Comparison of ENCODE assay signal across 8 cellular contexts in genomic region chr2:237689569-237690131, GRCh38.
DNase-seq lines count a peak whose midpoint lies in the region; ATAC-seq and TF ChIP-seq lines count a peak whose summit lies in the region.

No MANE protein-coding gene starts in this region.

- peak overlapping the region; percentile 98 for H3K27ac Mint-ChIP-seq in CD4-positive, alpha-beta T cell
- no peak overlapping the region for H3K27ac Mint-ChIP-seq in nephron

- no peak for ATAC-seq in CD4-positive, alpha-beta T cell (ENCODE audit: poor library complexity)
- no peak for ATAC-seq in GM21737 (IDR thresholded peaks at IDR 0.05; ENCODE audit: unreplicated experiment)

- no peaks in the 10 kb centered on the region for H3K36me3 ChIP-seq in effector memory CD4-positive, alpha-beta T cell (ENCODE audit: control insufficient read depth, insufficient read depth, low read length)
- no peaks in the 10 kb centered on the region for H3K36me3 ChIP-seq in H7 (replicated peaks; ENCODE audit: control insufficient read depth, insufficient read depth, low read length)
- H3K36me3 ChIP-seq in SJCRH30, result peaks cover 7% of the 10 kb centered on the region

- H3K27me3 ChIP-seq in CD4-positive, alpha-beta T cell (ENCODE audit: control insufficient read depth, insufficient read depth, low read length), result no peaks in the 10 kb centered on the region
- no peaks in the 10 kb centered on the region for H3K27me3 ChIP-seq in effector memory CD4-positive, alpha-beta T cell (replicated peaks; ENCODE audit: control insufficient read depth, insufficient read depth, low read length, poor library complexity, severe bottlenecking)
- H3K27me3 ChIP-seq in H7 (ENCODE audit: control insufficient read depth, insufficient read depth, low read length), result no peaks in the 10 kb centered on the region
- H3K27me3 ChIP-seq in SJCRH30, result no peaks in the 10 kb centered on the region

- peaks cover 56% of the 10 kb centered on the region for H3K4me1 ChIP-seq in effector memory CD4-positive, alpha-beta T cell (ENCODE audit: control insufficient read depth, insufficient read depth, low read length, poor library complexity, severe bottlenecking)
- H3K4me1 ChIP-seq in SJCRH30, result peaks cover 19% of the 10 kb centered on the region

- CTCF ChIA-PET in CD4-positive, alpha-beta T cell (lab: Charles Lee), result interaction anchor here (1.1 to 15.5 kb wide), 3 partner anchors 16 to 268 kb away, joined by 3 to 254 read pairs (median 3); no protein-coding TSS in a partner anchor

- H3K36me3 Mint-ChIP-seq in CD4-positive, alpha-beta T cell (ENCODE audit: low read depth), result peaks cover 17% of the 10 kb centered on the region
- H3K36me3 Mint-ChIP-seq in nephron (ENCODE audit: low read depth), result peaks cover 1% of the 10 kb centered on the region

- peak in 1 of 10 experiments; percentile 21 for DNase-seq in CD4-positive, alpha-beta T cell
- DNase-seq in NCI-H226, result peak; percentile 49
- no peak for DNase-seq in effector memory CD4-positive, alpha-beta T cell
- DNase-seq in LoVo (ENCODE audit: low spot score), result no peak
- no peak for DNase-seq in H7
- no peak for DNase-seq in SJCRH30

- no peaks in the 10 kb centered on the region for H3K9me3 Mint-ChIP-seq in CD4-positive, alpha-beta T cell
- no peaks in the 10 kb centered on the region for H3K9me3 Mint-ChIP-seq in nephron

- no peak for TF ChIP-seq CTCF in CD4-positive, alpha-beta T cell (IDR thresholded peaks at IDR 0.05)
- no peak for TF ChIP-seq CTCF in nephron (IDR thresholded peaks at IDR 0.05; ENCODE audit: unreplicated experiment in 3 of 3)

- H3K27me3 Mint-ChIP-seq in CD4-positive, alpha-beta T cell, result no peaks in the 10 kb centered on the region
- H3K27me3 Mint-ChIP-seq in nephron (ENCODE audit: low read depth), result peaks cover 28% of the 10 kb centered on the region

- no peaks in the 10 kb centered on the region for H3K9me3 ChIP-seq in CD4-positive, alpha-beta T cell (ENCODE audit: control insufficient read depth, low read length)
- no peaks in the 10 kb centered on the region for H3K9me3 ChIP-seq in effector memory CD4-positive, alpha-beta T cell (ENCODE audit: control insufficient read depth, low read length)
- no peaks in the 10 kb centered on the region for H3K9me3 ChIP-seq in SJCRH30 (replicated peaks)

- intact Hi-C loops in CD4-positive, alpha-beta T cell (cut with DNase I, micrococcal nuclease), result loop anchor here in 1 of 2 experiments (2.0 to 10.0 kb wide), 3 partner anchors 15 to 515 kb away; partner anchors contain the start of genes ILKAP and SCLY

- POLR2A ChIA-PET in CD4-positive, alpha-beta T cell (lab: Charles Lee), result interaction anchor here (0.7 to 12.8 kb wide), 5 partner anchors 11 to 599 kb away, joined by 3 to 235 read pairs (median 8); partner anchors contain the start of gene PER2

- no peak overlapping the region for H3K4me3 ChIP-seq in effector memory CD4-positive, alpha-beta T cell (ENCODE audit: insufficient read depth, low read depth, low read length, poor library complexity, severe bottlenecking)
- H3K4me3 ChIP-seq in H7 (ENCODE audit: insufficient read depth, low read depth, low read length) (no peak overlapping the region), SJCRH30 (no peak overlapping the region)

- H3K4me3 Mint-ChIP-seq in CD4-positive, alpha-beta T cell, result peak overlapping the region; percentile 96
- H3K4me3 Mint-ChIP-seq in nephron, result peak overlapping the region; percentile 81 to 82 (median 81)

- H3K4me1 Mint-ChIP-seq in CD4-positive, alpha-beta T cell (ENCODE audit: low read depth), result peaks cover 69% of the 10 kb centered on the region
- H3K4me1 Mint-ChIP-seq in nephron, result peaks cover 31% of the 10 kb centered on the region

- H3K27ac ChIP-seq in CD4-positive, alpha-beta T cell (ENCODE audit: low read depth, low read length), result peak overlapping the region; percentile 55
- peak overlapping the region; percentile 97 for H3K27ac ChIP-seq in effector memory CD4-positive, alpha-beta T cell (ENCODE audit: insufficient read depth, low read length, poor library complexity, severe bottlenecking)
- no peak overlapping the region for H3K27ac ChIP-seq in SJCRH30
